Comparison of ENCODE assay signal across 26 cellular contexts in genomic region chr9:88312070-88312469, GRCh38.
DNase-seq lines count a peak whose midpoint lies in the region; ATAC-seq lines count a peak whose summit lies in the region.
"Had no signal": no experiment of that assay in that cellular context is flagged by ENCODE, and none has a peak within 500 bp of the region (broad histone marks: within the 10 kb centered on the region; RNA-seq: fewer than 3 reads in every experiment).

No MANE protein-coding gene starts in this region.

- peaks cover 41% of the 10 kb centered on the region for H3K4me1 Mint-ChIP-seq in activated T-cell treated with anti-CD3 and anti-CD28 coated beads, Interleukin-2, amount 50 U/mL, for 72 hours (ENCODE audit: low read depth)
- H3K4me1 Mint-ChIP-seq in T-helper 1 cell treated with Interleukin-12 subunit alpha and Interleukin-12 subunit beta and Interleukin-4 antibody, amounts not matched to agents 30 μg/mL and 1 μg/mL, for 36 hours (ENCODE audit: low read depth): peaks cover 48% of the 10 kb centered on the region
- peaks cover 47% of the 10 kb centered on the region for H3K4me1 Mint-ChIP-seq in activated naive CD8-positive, alpha-beta T cell treated with anti-CD3 and anti-CD28 coated beads for 36 hours
- peaks cover 27 to 69% of the 10 kb centered on the region in 2 donors for H3K4me1 Mint-ChIP-seq in stimulated activated naive B cell treated with anti-CD40 and anti-IgM and Interleukin-4, amounts not matched to agents 10 μg/mL and 1 μg/mL and 100 μg/mL, for 72 hours
- H3K4me1 Mint-ChIP-seq: activated B cell treated with CpG ODN at 0.5 μM for 24 hours had no signal

- DNase-seq in activated T-cell treated with anti-CD3 and anti-CD28 coated beads, Interleukin-2, amount 50 U/mL, for 72 hours: no peak
- no peak for DNase-seq in activated T-cell treated with anti-CD3 and anti-CD28 coated beads, Interleukin-2, amount 50 U/mL, for 48 hours
- peak; percentile 18 for DNase-seq in activated naive CD8-positive, alpha-beta T cell treated with anti-CD3 and anti-CD28 coated beads for 36 hours
- DNase-seq in stimulated activated naive B cell treated with anti-CD40 and anti-IgM and Interleukin-4, amounts not matched to agents 10 μg/mL and 1 μg/mL and 100 μg/mL, for 72 hours: no peak
- DNase-seq in GM03348 (ENCODE audit: low spot score) (no peak), SKM-1 treated with dmso at 0.1 percent for 144 hours (lab: John Stamatoyannopoulos, UW; ENCODE audit: unreplicated experiment) (no peak)
- DNase-seq: ACHN; activated B cell treated with CpG ODN at 0.5 μM for 24 hours; C1 segment of cervical spinal cord; central memory CD4-positive, alpha-beta T cell; gastrocnemius medialis; hippocampal formation; KG1; left ventricle myocardium superior; midbrain; NCI-H1436 treated with DMSO at 0.1 percent for 48 hours; NCI-H2107; NCI-H446; right lobe of liver; SK-N-SH; stimulated activated CD4-positive, alpha-beta T cell treated with anti-CD3 and anti-CD28 coated beads, Interleukin-12 subunit alpha, Interleukin-12 subunit beta, amount 100 ng/mL, for 4 hours; stomach; T1000 had no signal

- H3K27ac Mint-ChIP-seq in activated T-cell treated with anti-CD3 and anti-CD28 coated beads, Interleukin-2, amount 50 U/mL, for 72 hours: peak overlapping the region; percentile 67
- H3K27ac Mint-ChIP-seq in T-helper 1 cell treated with Interleukin-12 subunit alpha and Interleukin-12 subunit beta and Interleukin-4 antibody, amounts not matched to agents 30 μg/mL and 1 μg/mL, for 36 hours: peak overlapping the region; percentile 81
- H3K27ac Mint-ChIP-seq in activated naive CD8-positive, alpha-beta T cell treated with anti-CD3 and anti-CD28 coated beads for 36 hours: peak overlapping the region; percentile 97
- H3K27ac Mint-ChIP-seq in stimulated activated naive B cell treated with anti-CD40 and anti-IgM and Interleukin-4, amounts not matched to agents 10 μg/mL and 1 μg/mL and 100 μg/mL, for 72 hours: peak overlapping the region; percentile 93
- H3K27ac Mint-ChIP-seq: activated B cell treated with CpG ODN at 0.5 μM for 24 hours; dendritic cell treated with granulocyte-macrophage colony-stimulating factor and Interleukin-4, amounts not matched to agents 40 ng/mL and 50 ng/mL, for 4 days had no signal

- peaks cover 13% of the 10 kb centered on the region for H3K27me3 Mint-ChIP-seq in activated T-cell treated with anti-CD3 and anti-CD28 coated beads, Interleukin-2, amount 50 U/mL, for 72 hours (ENCODE audit: low read depth)
- H3K27me3 Mint-ChIP-seq in T-helper 1 cell treated with Interleukin-12 subunit alpha and Interleukin-12 subunit beta and Interleukin-4 antibody, amounts not matched to agents 30 μg/mL and 1 μg/mL, for 36 hours (ENCODE audit: low read depth): no peaks in the 10 kb centered on the region
- H3K27me3 Mint-ChIP-seq in activated naive CD8-positive, alpha-beta T cell treated with anti-CD3 and anti-CD28 coated beads for 36 hours: no peaks in the 10 kb centered on the region
- H3K27me3 Mint-ChIP-seq in stimulated activated naive B cell treated with anti-CD40 and anti-IgM and Interleukin-4, amounts not matched to agents 10 μg/mL and 1 μg/mL and 100 μg/mL, for 72 hours: no peaks in the 10 kb centered on the region
- H3K27me3 Mint-ChIP-seq: dendritic cell treated with granulocyte-macrophage colony-stimulating factor and Interleukin-4, amounts not matched to agents 40 ng/mL and 50 ng/mL, for 4 days had no signal

- no peaks in the 10 kb centered on the region for H3K9me3 Mint-ChIP-seq in activated T-cell treated with anti-CD3 and anti-CD28 coated beads, Interleukin-2, amount 50 U/mL, for 72 hours
- no peaks in the 10 kb centered on the region for H3K9me3 Mint-ChIP-seq in T-helper 1 cell treated with Interleukin-12 subunit alpha and Interleukin-12 subunit beta and Interleukin-4 antibody, amounts not matched to agents 30 μg/mL and 1 μg/mL, for 36 hours
- H3K9me3 Mint-ChIP-seq in activated naive CD8-positive, alpha-beta T cell treated with anti-CD3 and anti-CD28 coated beads for 36 hours: no peaks in the 10 kb centered on the region
- no peaks in the 10 kb centered on the region for H3K9me3 Mint-ChIP-seq in stimulated activated naive B cell treated with anti-CD40 and anti-IgM and Interleukin-4, amounts not matched to agents 10 μg/mL and 1 μg/mL and 100 μg/mL, for 72 hours
- H3K9me3 Mint-ChIP-seq: activated B cell treated with CpG ODN at 0.5 μM for 24 hours; dendritic cell treated with granulocyte-macrophage colony-stimulating factor and Interleukin-4, amounts not matched to agents 40 ng/mL and 50 ng/mL, for 4 days had no signal

- peaks cover 0 to 2% of the 10 kb centered on the region in 2 donors for H3K36me3 Mint-ChIP-seq in activated T-cell treated with anti-CD3 and anti-CD28 coated beads, Interleukin-2, amount 50 U/mL, for 72 hours (ENCODE audit: insufficient read depth in 2 of 2)
- H3K36me3 Mint-ChIP-seq in T-helper 1 cell treated with Interleukin-12 subunit alpha and Interleukin-12 subunit beta and Interleukin-4 antibody, amounts not matched to agents 30 μg/mL and 1 μg/mL, for 36 hours (ENCODE audit: low read depth): peaks cover 4% of the 10 kb centered on the region
- H3K36me3 Mint-ChIP-seq in activated naive CD8-positive, alpha-beta T cell treated with anti-CD3 and anti-CD28 coated beads for 36 hours: no peaks in the 10 kb centered on the region
- H3K36me3 Mint-ChIP-seq in stimulated activated naive B cell treated with anti-CD40 and anti-IgM and Interleukin-4, amounts not matched to agents 10 μg/mL and 1 μg/mL and 100 μg/mL, for 72 hours: no peaks in the 10 kb centered on the region

- ATAC-seq in activated T-cell treated with anti-CD3 and anti-CD28 coated beads, Interleukin-2, amount 50 U/mL, for 72 hours (replicated peaks in 1 of 2): peak; percentile 64 to 78
- peak; percentile 80 to 85 for ATAC-seq in stimulated activated naive B cell treated with anti-CD40 and anti-IgM and Interleukin-4, amounts not matched to agents 10 μg/mL and 1 μg/mL and 100 μg/mL, for 72 hours (replicated peaks)
- no peak for ATAC-seq in HG02884 (IDR thresholded peaks at IDR 0.05; ENCODE audit: unreplicated experiment)
- ATAC-seq: gastrocnemius medialis, left ventricle myocardium superior, right lobe of liver had no signal

- peak overlapping the region; percentile 45 to 74 for H3K4me3 Mint-ChIP-seq in activated T-cell treated with anti-CD3 and anti-CD28 coated beads, Interleukin-2, amount 50 U/mL, for 72 hours
- H3K4me3 Mint-ChIP-seq in T-helper 1 cell treated with Interleukin-12 subunit alpha and Interleukin-12 subunit beta and Interleukin-4 antibody, amounts not matched to agents 30 μg/mL and 1 μg/mL, for 36 hours: peak overlapping the region; percentile 64
- H3K4me3 Mint-ChIP-seq in activated naive CD8-positive, alpha-beta T cell treated with anti-CD3 and anti-CD28 coated beads for 36 hours: peak overlapping the region; percentile 55
- H3K4me3 Mint-ChIP-seq in stimulated activated naive B cell treated with anti-CD40 and anti-IgM and Interleukin-4, amounts not matched to agents 10 μg/mL and 1 μg/mL and 100 μg/mL, for 72 hours: peak overlapping the region; percentile 47 to 70
- H3K4me3 Mint-ChIP-seq: activated B cell treated with CpG ODN at 0.5 μM for 24 hours; dendritic cell treated with granulocyte-macrophage colony-stimulating factor and Interleukin-4, amounts not matched to agents 40 ng/mL and 50 ng/mL, for 4 days had no signal
